In the genomic region with DNA sequence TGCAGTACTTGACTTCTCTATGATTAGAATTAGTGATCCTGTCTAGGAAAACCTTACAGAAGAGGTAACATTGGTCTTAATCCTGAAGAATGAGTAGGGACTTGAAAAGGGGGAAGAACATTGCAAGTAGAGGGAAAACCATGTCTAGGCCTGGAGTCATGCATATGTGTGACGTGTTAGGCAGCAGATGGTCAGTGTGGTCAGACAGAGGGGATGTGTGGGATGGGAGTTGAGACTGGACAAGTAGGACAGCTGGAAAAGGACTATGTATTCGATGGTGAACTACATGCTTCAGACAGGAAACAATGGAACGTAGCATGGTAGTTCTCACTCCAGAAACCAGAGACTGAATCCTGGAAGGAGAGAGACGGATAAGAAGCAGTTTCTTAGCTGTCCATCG, we compare ENCODE assay signal across 22 cellular contexts.
"Had no signal": no experiment of that assay in that cellular context is flagged by ENCODE, and none has a peak within 500 bp of the region (broad histone marks: within the 10 kb centered on the region; RNA-seq: fewer than 3 reads in every experiment).

No MANE protein-coding gene starts in this region.

- FAIRE-seq: bronchial epithelial cell, RCC 7860 had no signal

- H3K27ac ChIP-seq: body of pancreas had no signal

- H3K27ac Mint-ChIP-seq: activated CD8-positive, alpha-beta T cell treated with anti-CD3 and anti-CD28 coated beads, Interleukin-2, amount 10 ng/mL, durations not matched to agents 7 days and 5 days; activated naive CD4-positive, alpha-beta T cell treated with anti-CD3 and anti-CD28 coated beads, Interleukin-2, amount 50 U/mL, for 24 hours; T-helper 1 cell treated with Interleukin-12 subunit alpha and Interleukin-12 subunit beta and Interleukin-4 antibody, amounts not matched to agents 30 μg/mL and 1 μg/mL, for 36 hours had no signal

- H3K4me1 Mint-ChIP-seq: activated naive CD4-positive, alpha-beta T cell treated with anti-CD3 and anti-CD28 coated beads, Interleukin-2, amount 50 U/mL, for 24 hours had no signal

- H3K27me3 Mint-ChIP-seq: activated naive CD4-positive, alpha-beta T cell treated with anti-CD3 and anti-CD28 coated beads, Interleukin-2, amount 50 U/mL, for 24 hours had no signal

- H3K36me3 Mint-ChIP-seq: activated naive CD4-positive, alpha-beta T cell treated with anti-CD3 and anti-CD28 coated beads, Interleukin-2, amount 50 U/mL, for 24 hours had no signal

- H3K4me3 Mint-ChIP-seq: activated CD8-positive, alpha-beta T cell treated with anti-CD3 and anti-CD28 coated beads, Interleukin-2, amount 10 ng/mL, durations not matched to agents 7 days and 5 days; activated naive CD4-positive, alpha-beta T cell treated with anti-CD3 and anti-CD28 coated beads, Interleukin-2, amount 50 U/mL, for 24 hours; T-helper 1 cell treated with Interleukin-12 subunit alpha and Interleukin-12 subunit beta and Interleukin-4 antibody, amounts not matched to agents 30 μg/mL and 1 μg/mL, for 36 hours had no signal

- H3K27me3 ChIP-seq: body of pancreas had no signal

- H3K4me3 ChIP-seq: body of pancreas had no signal

- H3K9me3 ChIP-seq: body of pancreas had no signal

- H3K4me1 ChIP-seq: body of pancreas had no signal

- DNase-seq: activated CD4-positive, alpha-beta T cell treated with anti-CD3 and anti-CD28 coated beads for 48 hours; activated CD4-positive, alpha-beta T cell treated with anti-CD3 and anti-CD28 coated beads, Interleukin-2, amount 50 U/mL, for 4 hours; activated CD8-positive, alpha-beta memory T cell treated with anti-CD3 and anti-CD28 coated beads, Interleukin-2, amount 50 U/mL, for 48 hours; activated CD8-positive, alpha-beta T cell treated with anti-CD3 and anti-CD28 coated beads, Interleukin-2, amount 10 ng/mL, durations not matched to agents 7 days and 5 days; activated naive CD4-positive, alpha-beta T cell; activated T-cell treated with anti-CD3 and anti-CD28 coated beads, Interleukin-2, amount 50 U/mL, for 1 hour; aorta; body of pancreas; central memory CD4-positive, alpha-beta T cell; KG1; NCI-H1092 treated with DMSO at 0.1 percent for 48 hours; NCI-H1417 treated with DMSO at 0.1 percent for 48 hours; NCI-H1694 treated with DMSO at 0.1 percent for 48 hours; NCI-H2029 treated with DMSO at 0.1 percent for 48 hours; NCI-H446; NCI-H524; PC-3; SHP77 treated with DMSO at 0.1 percent for 48 hours had no signal
